In the genomic region with DNA sequence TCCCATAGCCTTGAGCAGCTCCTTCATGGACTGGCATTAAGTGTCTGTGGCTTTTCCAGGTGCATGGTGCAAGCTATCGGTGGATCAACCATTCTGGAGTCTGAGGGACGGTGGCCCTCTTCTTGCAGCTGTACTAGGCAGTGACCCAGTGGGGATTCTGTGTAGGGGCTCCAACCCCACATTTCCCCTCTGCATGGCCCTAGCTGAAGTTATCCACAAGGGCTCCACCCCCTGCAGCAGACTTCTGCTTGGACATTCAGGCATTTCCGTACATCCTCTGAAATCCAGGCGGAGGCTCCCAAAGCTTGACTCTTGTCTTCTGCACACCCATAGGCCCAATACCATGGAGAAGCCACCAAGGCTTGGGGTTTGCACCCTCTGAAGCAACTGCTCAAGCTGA, we compare ENCODE assay signal across 26 cellular contexts.
"Had no signal": no experiment of that assay in that cellular context is flagged by ENCODE, and none has a peak within 500 bp of the region (broad histone marks: within the 10 kb centered on the region; RNA-seq: fewer than 3 reads in every experiment).

No MANE protein-coding gene starts in this region.

- DNase-seq: colonic mucosa; cortex of kidney; dermis blood vessel endothelial cell; dorsolateral prefrontal cortex; effector CD4-positive, alpha-beta T cell; effector CD8-positive, alpha-beta T cell; effector memory CD4-positive, alpha-beta T cell; effector memory CD8-positive, alpha-beta T cell; endodermal cell; esophagus squamous epithelium; foreskin fibroblast; foreskin keratinocyte; foreskin melanocyte; gastrocnemius medialis; glutamatergic neuron; head of caudate nucleus; heart left ventricle; heart right ventricle had no signal

- ATAC-seq: effector memory CD8-positive, alpha-beta T cell; esophagus mucosa; foreskin keratinocyte; gastrocnemius medialis; gastroesophageal sphincter; heart left ventricle; heart right ventricle had no signal

- H3K27me3 ChIP-seq: colonic mucosa, dorsolateral prefrontal cortex, esophagus squamous epithelium, foreskin keratinocyte, gastrocnemius medialis, gastroesophageal sphincter, heart left ventricle, heart right ventricle had no signal

- H3K4me3 ChIP-seq: colonic mucosa, coronary artery, dorsolateral prefrontal cortex, esophagus squamous epithelium, gastrocnemius medialis, gastroesophageal sphincter, heart left ventricle, heart right ventricle had no signal

- FAIRE-seq: colon, endometrium, endothelial cell of umbilical vein, frontal cortex had no signal

- H3K27ac ChIP-seq: colonic mucosa, coronary artery, dorsolateral prefrontal cortex, epithelial cell of prostate, esophagus squamous epithelium, foreskin keratinocyte, gastrocnemius medialis, gastroesophageal sphincter, heart left ventricle, heart right ventricle had no signal

- H3K4me1 ChIP-seq: colonic mucosa had no signal

- H3K9me3 ChIP-seq: colonic mucosa, gastrocnemius medialis, gastroesophageal sphincter had no signal

- H3K36me3 ChIP-seq: colonic mucosa, esophagus squamous epithelium, gastrocnemius medialis, gastroesophageal sphincter, heart left ventricle, heart right ventricle had no signal
